In the genomic region with DNA sequence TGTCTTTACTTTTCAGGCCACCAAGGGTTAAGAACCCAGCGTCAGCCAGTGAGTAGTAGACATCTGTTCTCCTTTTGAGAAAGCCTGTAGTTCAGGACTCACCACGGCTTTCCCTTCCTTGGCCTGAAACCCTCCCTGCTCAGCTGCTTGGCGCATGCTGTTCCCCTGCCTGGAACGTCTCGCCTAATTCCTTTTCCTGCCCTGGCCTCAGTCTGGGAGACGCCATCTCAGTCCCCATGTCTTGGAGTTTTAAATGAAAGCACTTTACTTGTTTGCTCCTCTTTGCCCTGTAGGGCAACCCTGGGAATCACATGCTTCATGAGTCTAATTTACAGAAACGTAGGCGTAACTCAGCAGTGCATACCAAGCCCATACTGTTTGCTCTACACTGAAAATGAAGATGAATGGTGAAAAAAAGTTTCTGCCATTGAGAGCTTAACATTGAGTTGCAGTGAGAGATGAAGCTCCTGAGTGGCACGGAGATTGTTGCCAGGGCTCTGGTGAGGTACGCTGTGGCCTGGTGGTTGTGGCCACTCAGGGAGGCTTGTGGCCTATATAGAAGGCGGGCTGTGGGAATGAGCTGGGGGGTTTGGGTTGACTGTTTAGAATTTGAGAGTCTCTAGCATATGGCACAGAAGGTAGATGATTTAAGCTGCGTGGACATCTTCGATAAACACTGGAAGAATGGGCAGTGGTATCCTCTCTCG, we compare ENCODE assay signal across 8 cellular contexts. TPM values are rescaled to one million over a fixed set of nuclear protein-coding genes. Genes with fewer than 3 reads are reported as not detected.
A peak's percentile ranks its signal among the peaks of the same experiment; 100 is the strongest.
DNase-seq lines count a peak whose midpoint lies in the region; ATAC-seq, FAIRE-seq and TF ChIP-seq lines count a peak whose summit lies in the region.

No MANE protein-coding gene starts in this region.

- H3K4me3 Mint-ChIP-seq in CD14-positive monocyte (peak overlapping the region; percentile 13 to 31), IgD-negative memory B cell (peak overlapping the region in 3 of 4 donors; percentile 48 to 91 (median 71)), astrocyte (ENCODE audit: unreplicated experiment) (no peak overlapping the region)
- peak overlapping the region; percentile 82 for H3K4me3 Mint-ChIP-seq in natural killer cell treated with Interleukin-12 subunit alpha and Interleukin-12 subunit beta and Interleukin-15 and Interleukin-18, amount 100 ng/mL, for 72 hours

- H3K9me3 Mint-ChIP-seq in CD14-positive monocyte = peaks cover 0 to 3% (median 0%) of the 10 kb centered on the region in 7 donors
- no peaks in the 10 kb centered on the region for H3K9me3 Mint-ChIP-seq in IgD-negative memory B cell
- no peaks in the 10 kb centered on the region for H3K9me3 Mint-ChIP-seq in astrocyte (ENCODE audit: unreplicated experiment)
- no peaks in the 10 kb centered on the region for H3K9me3 Mint-ChIP-seq in natural killer cell treated with Interleukin-12 subunit alpha and Interleukin-12 subunit beta and Interleukin-15 and Interleukin-18, amount 100 ng/mL, for 72 hours

- H3K27ac ChIP-seq in astrocyte (ENCODE audit: low read depth, low read length) (peak overlapping the region; percentile 20), substantia nigra (ENCODE audit: low read depth, low read length, poor library complexity, severe bottlenecking) (no peak overlapping the region)

- H3K4me1 ChIP-seq in astrocyte (ENCODE audit: insufficient read depth, low read length) = peaks cover 53% of the 10 kb centered on the region

- TF ChIP-seq CTCF in CD14-positive monocyte (IDR thresholded peaks at IDR 0.05) (no peak), astrocyte (IDR thresholded peaks at IDR 0.05; ENCODE audit: insufficient read depth, low read depth, low read length) (no peak)

- peak overlapping the region; percentile 97 to 99 (median 98) for H3K27ac Mint-ChIP-seq in CD14-positive monocyte
- H3K27ac Mint-ChIP-seq in IgD-negative memory B cell = peak overlapping the region; percentile 82 to 97 (median 92)
- H3K27ac Mint-ChIP-seq in astrocyte (ENCODE audit: unreplicated experiment) = no peak overlapping the region
- H3K27ac Mint-ChIP-seq in natural killer cell treated with Interleukin-12 subunit alpha and Interleukin-12 subunit beta and Interleukin-15 and Interleukin-18, amount 100 ng/mL, for 72 hours = peak overlapping the region; percentile 88 to 97

- no peak for DNase-seq in CD14-positive monocyte (ENCODE audit: low spot score)
- no peak for DNase-seq in astrocyte (ENCODE audit: low read depth)
- no peak for DNase-seq in natural killer cell treated with Interleukin-12 subunit alpha and Interleukin-12 subunit beta and Interleukin-15 and Interleukin-18, amount 100 ng/mL, for 72 hours (ENCODE audit: low spot score)
- DNase-seq in substantia nigra (lab: John Stamatoyannopoulos, UW) = no peak
- no peak for DNase-seq in GM19238 (ENCODE audit: insufficient read length, low spot score)
- no peak for DNase-seq in cerebellar cortex (ENCODE audit: low spot score)

- H3K4me1 Mint-ChIP-seq in CD14-positive monocyte (peaks cover 68% of the 10 kb centered on the region), IgD-negative memory B cell (peaks cover 40 to 50% (median 45%) of the 10 kb centered on the region in 3 donors), astrocyte (ENCODE audit: low read depth, unreplicated experiment) (peaks cover 45% of the 10 kb centered on the region)
- H3K4me1 Mint-ChIP-seq in natural killer cell treated with Interleukin-12 subunit alpha and Interleukin-12 subunit beta and Interleukin-15 and Interleukin-18, amount 100 ng/mL, for 72 hours (ENCODE audit: low read depth in 2 of 2) = peaks cover 68 to 70% of the 10 kb centered on the region in 2 donors

- no peaks in the 10 kb centered on the region for H3K27me3 ChIP-seq in astrocyte (ENCODE audit: insufficient read depth, low read length)

- no peak overlapping the region for H3K4me3 ChIP-seq in astrocyte (ENCODE audit: insufficient read depth, low read depth, low read length)

- no peaks in the 10 kb centered on the region for H3K9me3 ChIP-seq in astrocyte (ENCODE audit: insufficient read depth, low read depth, low read length)

- no peak overlapping the region for H3K9ac ChIP-seq in astrocyte (ENCODE audit: low read length)

- no peak overlapping the region for H2AFZ ChIP-seq in astrocyte (ENCODE audit: low read depth, low read length)

- H4K20me1 ChIP-seq in astrocyte (ENCODE audit: insufficient read depth, low read length) = peaks cover 83% of the 10 kb centered on the region

- H3K36me3 Mint-ChIP-seq in CD14-positive monocyte (peaks cover 19 to 35% of the 10 kb centered on the region in 2 donors), IgD-negative memory B cell (peaks cover 1% of the 10 kb centered on the region), astrocyte (ENCODE audit: low read depth, unreplicated experiment) (peaks cover 8% of the 10 kb centered on the region)
- no peaks in the 10 kb centered on the region for H3K36me3 Mint-ChIP-seq in natural killer cell treated with Interleukin-12 subunit alpha and Interleukin-12 subunit beta and Interleukin-15 and Interleukin-18, amount 100 ng/mL, for 72 hours

- peaks cover 96% of the 10 kb centered on the region for H3K79me2 ChIP-seq in astrocyte (ENCODE audit: insufficient read depth, low read length)

- H3K27me3 Mint-ChIP-seq in CD14-positive monocyte (ENCODE audit: low read depth in 3 of 3) (peaks cover 0 to 2% (median 0%) of the 10 kb centered on the region in 3 donors), IgD-negative memory B cell (no peaks in the 10 kb centered on the region), astrocyte (ENCODE audit: low read depth, unreplicated experiment) (no peaks in the 10 kb centered on the region)
- H3K27me3 Mint-ChIP-seq in natural killer cell treated with Interleukin-12 subunit alpha and Interleukin-12 subunit beta and Interleukin-15 and Interleukin-18, amount 100 ng/mL, for 72 hours = no peaks in the 10 kb centered on the region

- no peaks in the 10 kb centered on the region for H3K36me3 ChIP-seq in astrocyte (ENCODE audit: insufficient read depth, low read length)

- intact Hi-C loops in CD14-positive monocyte (cut with micrococcal nuclease) = no loop called here

- no peak for ATAC-seq in natural killer cell treated with Interleukin-12 subunit alpha and Interleukin-12 subunit beta and Interleukin-15 and Interleukin-18, amount 100 ng/mL, for 72 hours
- no peak for ATAC-seq in GM19023 (IDR thresholded peaks at IDR 0.05; ENCODE audit: unreplicated experiment)

- FAIRE-seq in astrocyte (lab: Jason Lieb, UNC) = no peak

- peak overlapping the region; percentile 63 for H3K4me2 ChIP-seq in astrocyte (ENCODE audit: low read length)

RNA-seq across cellular contexts. Expression of gene GATAD2A, which starts 52.8 kb away (rescaled TPM):
- polyA plus RNA-seq in CD14-positive monocyte = 1 to 10 TPM; 8.0 to 8.7 TPM
- polyA plus RNA-seq in IgD-negative memory B cell = 16.6 TPM
- 143 and 163 TPM in 2 replicates for total RNA-seq in astrocyte
- 100 to 1,000 TPM; 171 to 224 TPM for total RNA-seq in natural killer cell treated with Interleukin-12 subunit alpha and Interleukin-12 subunit beta and Interleukin-15 and Interleukin-18, amount 100 ng/mL, for 72 hours

RNA-seq across cellular contexts. Expression of gene TSSK6, which starts 57.1 kb away (rescaled TPM):
- polyA plus RNA-seq in CD14-positive monocyte (under 1 TPM in 1 of 2 donors, not detected in 1; 0.27 TPM), IgD-negative memory B cell (4.6 TPM)
- 1.8 TPM in 2 replicates for total RNA-seq in astrocyte
- total RNA-seq in natural killer cell treated with Interleukin-12 subunit alpha and Interleukin-12 subunit beta and Interleukin-15 and Interleukin-18, amount 100 ng/mL, for 72 hours = 1 to 10 TPM; 1.9 to 2.6 TPM

RNA-seq across cellular contexts. Expression of gene NDUFA13, which starts 57.8 kb away (rescaled TPM):
- polyA plus RNA-seq in CD14-positive monocyte = 100 to 1,000 TPM; 361 to 433 TPM
- polyA plus RNA-seq in IgD-negative memory B cell = 324 TPM
- 311 and 347 TPM in 2 replicates for total RNA-seq in astrocyte
- 100 to 1,000 TPM; 261 to 310 TPM for total RNA-seq in natural killer cell treated with Interleukin-12 subunit alpha and Interleukin-12 subunit beta and Interleukin-15 and Interleukin-18, amount 100 ng/mL, for 72 hours
